In the genomic region with DNA sequence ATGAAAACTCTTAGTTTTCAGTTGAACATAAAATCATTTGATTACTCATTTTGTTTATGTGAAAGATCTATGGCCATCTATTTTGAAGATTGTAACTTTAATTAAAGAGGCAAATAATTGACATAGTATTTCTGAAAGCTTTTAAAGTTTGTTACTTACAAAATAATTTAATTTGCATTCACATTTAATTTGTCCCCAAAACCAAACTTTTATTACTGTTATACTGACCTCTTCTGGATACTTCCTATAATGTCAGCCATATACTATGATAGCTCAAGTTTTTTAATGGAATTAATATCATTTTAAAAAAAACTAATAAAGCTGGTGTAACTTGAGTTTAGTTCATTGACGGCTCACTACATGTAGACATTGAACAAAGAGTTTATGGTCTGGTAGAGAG, we compare ENCODE assay signal across 14 cellular contexts. TPM values are rescaled to one million over a fixed set of nuclear protein-coding genes. Genes with fewer than 3 reads are reported as not detected.
DNase-seq lines count a peak whose midpoint lies in the region; ATAC-seq and TF ChIP-seq lines count a peak whose summit lies in the region.
"Had no signal": no experiment of that assay in that cellular context is flagged by ENCODE, and none has a peak within 500 bp of the region (broad histone marks: within the 10 kb centered on the region; RNA-seq: fewer than 3 reads in every experiment).

No MANE protein-coding gene starts in this region.

- intact Hi-C loops in lower leg skin (cut with DNase I; ENCODE audit: low total_unique reads), result no loop called here

- H3K9me3 Mint-ChIP-seq in endodermal cell, result no peaks in the 10 kb centered on the region

- H3K36me3 ChIP-seq in endodermal cell (ENCODE audit: control insufficient read depth, insufficient read depth, low read length), result no peaks in the 10 kb centered on the region
- H3K36me3 ChIP-seq: MG63 had no signal

- H3K27ac ChIP-seq in endodermal cell (ENCODE audit: low read depth, low read length), result no peak overlapping the region
- H3K27ac ChIP-seq: epithelial cell of prostate had no signal

- WGBS in endodermal cell (ENCODE audit: insufficient coverage in 1 of 2, insufficient read length in 1 of 2), 2 experiments, result no CpG with 5 or more reads among the region's 1 CpG
- 0 to 37% methylated on average over 1 of the region's 1 CpG for WGBS in lower leg skin, 2 donors

- TF ChIP-seq POLR2A in lower leg skin (IDR thresholded peaks at IDR 0.05), result no peak

- no peak for ATAC-seq in HG03175 (IDR thresholded peaks at IDR 0.05; ENCODE audit: unreplicated experiment)

- H3K4me1 Mint-ChIP-seq in endodermal cell, result no peaks in the 10 kb centered on the region
- H3K4me1 Mint-ChIP-seq: activated B cell treated with CpG ODN at 0.5 μM for 24 hours had no signal

- TF ChIP-seq CTCF in endodermal cell (conservative IDR thresholded peaks at IDR 0.05) (peak; percentile 71), retinal pigment epithelial cell (conservative IDR thresholded peaks at IDR 0.05; ENCODE audit: low read depth, low read length) (peak; percentile 28), lower leg skin (IDR thresholded peaks at IDR 0.05) (no peak)

- H3K4me3 Mint-ChIP-seq in endodermal cell, result no peak overlapping the region
- H3K4me3 Mint-ChIP-seq: activated B cell treated with CpG ODN at 0.5 μM for 24 hours had no signal

- H3K27me3 ChIP-seq in endodermal cell (ENCODE audit: control insufficient read depth, insufficient read depth, low read length, poor library complexity, severe bottlenecking), result no peaks in the 10 kb centered on the region
- H3K27me3 ChIP-seq: MG63 had no signal

- no peaks in the 10 kb centered on the region for H3K27me3 Mint-ChIP-seq in endodermal cell (ENCODE audit: insufficient read depth)
- H3K27me3 Mint-ChIP-seq: activated B cell treated with CpG ODN at 0.5 μM for 24 hours had no signal

- no peaks in the 10 kb centered on the region for H3K36me3 Mint-ChIP-seq in endodermal cell (ENCODE audit: low read depth)

- H3K4me1 ChIP-seq in endodermal cell (ENCODE audit: control insufficient read depth, insufficient read depth, low read length), result no peaks in the 10 kb centered on the region

- H3K27ac Mint-ChIP-seq in endodermal cell, result no peak overlapping the region
- H3K27ac Mint-ChIP-seq: activated B cell treated with CpG ODN at 0.5 μM for 24 hours had no signal

- no peak overlapping the region for H3K9ac ChIP-seq in endodermal cell (ENCODE audit: extremely low read depth, low read length, poor library complexity, severe bottlenecking)

- peak; percentile 10 for DNase-seq in NCI-H1105 treated with DMSO at 0.1 percent for 48 hours (lab: John Stamatoyannopoulos, UW)
- no peak for DNase-seq in NCI-H1105 (lab: John Stamatoyannopoulos, UW)
- DNase-seq in NCI-H526 treated with DMSO at 0.1 percent for 48 hours (lab: John Stamatoyannopoulos, UW), result peak; percentile 27
- DNase-seq in endodermal cell, result no peak
- DNase-seq in retinal pigment epithelial cell (ENCODE audit: low read depth), result no peak
- DNase-seq in activated CD4-positive, CD25-positive, alpha-beta regulatory T cell treated with anti-CD3 and anti-CD28 coated beads, Interleukin-2, amount 50 U/mL, for 72 hours, result no peak
- no peak for DNase-seq in lower leg skin (ENCODE audit: low spot score in 2 of 2)
- DNase-seq: ACHN; activated B cell treated with CpG ODN at 0.5 μM for 24 hours; activated naive CD4-positive, alpha-beta T cell treated with anti-CD3 and anti-CD28 coated beads, Interleukin-2, amount 50 U/mL, for 16 hours; MG63 had no signal

- no peaks in the 10 kb centered on the region for H3K9me3 ChIP-seq in endodermal cell (ENCODE audit: control insufficient read depth, low read length)
- H3K9me3 ChIP-seq: MG63 had no signal

- H3K4me3 ChIP-seq in endodermal cell (ENCODE audit: low read length) (no peak overlapping the region), retinal pigment epithelial cell (ENCODE audit: low read length) (no peak overlapping the region), lower leg skin (ENCODE audit: low read depth, poor library complexity, severe bottlenecking) (no peak overlapping the region)
- H3K4me3 ChIP-seq: lung, MG63 had no signal

RNA-seq across cellular contexts. Expression of a gene that starts 4.9 kb away (rescaled TPM):
- total RNA-seq in endodermal cell, result under 1 TPM; 0.15 to 0.27 TPM
- polyA plus RNA-seq in endodermal cell (2013, experiment 1 of 2), result 0.18 TPM
- 0.54 TPM for polyA plus RNA-seq in endodermal cell (2013, experiment 2 of 2)
- 1 to 10 TPM in 2 of 4 donors, under 1 TPM in 2; 0.72 to 2.3 (median 0.90) TPM for total RNA-seq in lower leg skin
- total RNA-seq: activated B cell treated with CpG ODN at 0.5 μM for 24 hours had no signal

Comparison
In these comparisons a context has a peak if more than half of its experiments do, and no peak if none do; other contexts are left out.
1. DNase-seq: peak in NCI-H1105 treated with DMSO at 0.1 percent for 48 hours (single experiment) and NCI-H526 treated with DMSO at 0.1 percent for 48 hours (single experiment); none in NCI-H1105 (single experiment), endodermal cell (single experiment), retinal pigment epithelial cell (single experiment), activated CD4-positive, CD25-positive, alpha-beta regulatory T cell treated with anti-CD3 and anti-CD28 coated beads, Interleukin-2, amount 50 U/mL, for 72 hours (single experiment) and lower leg skin (0 of 2).
2. CTCF ChIP-seq: peak in endodermal cell (single experiment) and retinal pigment epithelial cell (single experiment); none in lower leg skin (0 of 3).